Comparison of ENCODE assay signal across 25 cellular contexts in the genomic region with DNA sequence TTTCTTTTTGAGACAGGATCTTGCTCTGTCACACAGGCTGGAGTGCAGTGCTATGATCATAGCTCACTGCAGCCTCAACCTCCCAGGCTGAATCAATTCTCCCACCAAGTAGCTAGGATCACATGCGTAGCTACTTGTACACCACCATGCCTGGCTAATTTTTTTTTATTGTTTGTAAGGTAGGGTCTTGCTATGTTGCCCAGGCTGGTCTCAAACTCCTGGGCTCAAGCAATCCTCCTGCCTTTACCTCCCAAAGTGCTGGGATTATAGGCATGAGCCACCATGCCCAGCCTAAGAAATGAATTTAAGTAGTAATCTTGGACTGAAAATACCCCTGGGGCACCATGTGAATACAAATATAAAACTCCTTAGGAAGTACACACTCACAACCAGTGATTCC.
"Had no signal": no experiment of that assay in that cellular context is flagged by ENCODE, and none has a peak within 500 bp of the region (broad histone marks: within the 10 kb centered on the region; RNA-seq: fewer than 3 reads in every experiment).

No MANE protein-coding gene starts in this region.

- H3K4me1 ChIP-seq: pancreas, sigmoid colon had no signal

- DNase-seq: hippocampal formation; kidney glomerular epithelial cell; left cardiac atrium; lower lobe of right lung; mammary epithelial cell; mesenchymal stem cell; naive thymus-derived CD8-positive, alpha-beta T cell; nucleus accumbens; pancreas; right cardiac atrium; sigmoid colon; stimulated activated CD4-positive, alpha-beta T cell treated with anti-CD3 and anti-CD28 coated beads, Interleukin-1b, Interleukin-23, amount 100 ng/mL, for 48 hours; stimulated activated CD4-positive, alpha-beta T cell treated with anti-CD3 and anti-CD28 coated beads, Interleukin-2, amount 100 ng/mL, for 48 hours; stimulated activated CD4-positive, alpha-beta T cell treated with anti-CD3 and anti-CD28 coated beads, Interleukin-4, amount 100 ng/mL, for 4 hours; stimulated activated CD8-positive, alpha-beta memory T cell treated with anti-CD3 and anti-CD28 coated beads, Interleukin-4, amount 100 ng/mL, for 48 hours; stimulated activated naive CD4-positive, alpha-beta T cell treated with Interleukin-2 at 50 U/mL for 16 hours; stimulated activated naive CD8-positive, alpha-beta T cell treated with anti-CD3 and anti-CD28 coated beads, Interleukin-15, amount 100 ng/mL, for 72 hours; substantia nigra; transverse colon; upper lobe of left lung had no signal

- H3K4me3 ChIP-seq: lower lobe of right lung, pancreas, sigmoid colon, smooth muscle cell, transverse colon, upper lobe of left lung, vagina had no signal

- H3K4me2 ChIP-seq: smooth muscle cell had no signal

- H3K27me3 ChIP-seq: pancreas, sigmoid colon, transverse colon, upper lobe of left lung, vagina had no signal

- H3K9me3 ChIP-seq: lower lobe of right lung, pancreas, sigmoid colon, transverse colon, upper lobe of left lung, vagina had no signal

- FAIRE-seq: keratinocyte, pancreas had no signal

- H3K27ac ChIP-seq: lower lobe of right lung, pancreas, sigmoid colon, transverse colon, upper lobe of left lung, vagina had no signal

- ATAC-seq: left cardiac atrium; left lobe of liver; lower lobe of right lung; naive thymus-derived CD8-positive, alpha-beta T cell; pancreas; right cardiac atrium; stimulated activated memory B cell treated with anti-CD40 and anti-IgM and Interleukin-4, amounts not matched to agents 10 μg/mL and 1 μg/mL and 100 μg/mL, for 72 hours; stimulated activated naive CD8-positive, alpha-beta T cell treated with anti-CD3 and anti-CD28 coated beads, Interleukin-15, amount 100 ng/mL, for 72 hours had no signal

- H3K36me3 ChIP-seq: pancreas had no signal
